In genomic region chr20:53872561-53873248, GRCh38 we compare ENCODE assay signal across 8 cellular contexts.
DNase-seq lines count a peak whose midpoint lies in the region; ATAC-seq, FAIRE-seq and TF ChIP-seq lines count a peak whose summit lies in the region.

No MANE protein-coding gene starts in this region.

- H3K4me1 ChIP-seq in ACC112 (ENCODE audit: control insufficient read depth, insufficient read depth, low read length, unreplicated experiment) (peaks cover 24% of the 10 kb centered on the region), PC-3 (ENCODE audit: insufficient read depth, low read length) (peaks cover 45% of the 10 kb centered on the region), K562 (replicated peaks in 1 of 2; ENCODE audit: control insufficient read depth in 2 of 2, insufficient read depth in 2 of 2, low read length in 2 of 2) (peaks cover 2 to 10% of the 10 kb centered on the region in 2 experiments; a peak in 3 of 5 replicates), osteoblast (ENCODE audit: insufficient read depth, low read length) (peaks cover 24% of the 10 kb centered on the region)

- no peak for TF ChIP-seq EP300 in K562 (IDR thresholded peaks at IDR 0.05; ENCODE audit: low read length)

- TF ChIP-seq CTCF in PC-3 (conservative IDR thresholded peaks at IDR 0.05; ENCODE audit: low read depth, low read length) (no peak), K562 (IDR thresholded peaks at IDR 0.05 in 2 of 3, conservative IDR thresholded peaks at IDR 0.05 in 1 of 3; ENCODE audit: insufficient read depth in 2 of 3, low read depth in 1 of 3, low read length in 3 of 3) (no peak), osteoblast (IDR thresholded peaks at IDR 0.05; ENCODE audit: extremely low read depth, low read depth, low read length) (no peak)

- POLR2A ChIA-PET in PC-3 (lab: Charles Lee; ENCODE audit: unreplicated experiment) (no interaction called here), K562 (lab: Yijun Ruan, JAX) (interaction anchor here (0.6 to 1.3 kb wide), 5 partner anchors 8 to 292 kb away, joined by 3 to 5 read pairs (median 3); no protein-coding TSS in a partner anchor)

- BruUV-seq in PC-3 (replicated peaks; lab: Mats Ljungman, UMichigan) (no TSS peak), K562 (replicated peaks; lab: Mats Ljungman, UMichigan) (no TSS peak)

- H3K9me3 ChIP-seq in PC-3 (ENCODE audit: low read length) (no peaks in the 10 kb centered on the region), K562 (replicated peaks; ENCODE audit: control insufficient read depth, insufficient read depth, low read depth, low read length) (no peaks in the 10 kb centered on the region), osteoblast (ENCODE audit: low read depth, low read length) (no peaks in the 10 kb centered on the region)

- in situ Hi-C loops in K562 (cut with MboI): no loop called here

- peaks cover 3% of the 10 kb centered on the region for H3F3A ChIP-seq in PC-3 (ENCODE audit: low read length, unreplicated experiment)

- H4K20me1 ChIP-seq in PC-3 (ENCODE audit: low read length) (no peaks in the 10 kb centered on the region), K562 (replicated peaks; ENCODE audit: control insufficient read depth, insufficient read depth, low read length) (no peaks in the 10 kb centered on the region), osteoblast (ENCODE audit: insufficient read depth, low read length) (no peaks in the 10 kb centered on the region)

- DNase-seq in PC-3 (no peak), K562 (ENCODE audit: extremely low read depth in 1 of 4, low spot score in 3 of 4) (no peak), osteoblast (ENCODE audit: insufficient read length, low spot score, missing footprints) (peak; percentile 81), HuH-7 (ENCODE audit: low spot score) (no peak), mesenteric fat pad (ENCODE audit: low spot score) (no peak)

- intact Hi-C loops in PC-3 (cut with micrococcal nuclease) (loop anchor here (2.0 kb wide), 1 partner anchor 34 kb away; no protein-coding TSS in a partner anchor), K562 (cut with micrococcal nuclease) (loop anchor here (5.0 kb wide), 1 partner anchor 45 kb away; no protein-coding TSS in a partner anchor)

- H3K4me3 ChIP-seq in ACC112 (ENCODE audit: low read depth, low read length) (peak overlapping the region; percentile 34; the same call in 1 of the 2 replicates), PC-3 (ENCODE audit: low read length) (no peak overlapping the region), K562 (no peak overlapping the region), osteoblast (ENCODE audit: insufficient read depth, low read length) (peak overlapping the region; percentile 47)

- no peak for FAIRE-seq in K562 (lab: Jason Lieb, UNC)

- H3K27ac ChIP-seq in ACC112 (ENCODE audit: low read depth, low read length) (peak overlapping the region; percentile 42), PC-3 (ENCODE audit: low read length) (0 out of 2 replicates have a peak overlapping the region, but pooled peaks have one; percentile 1), K562 (ENCODE audit: extremely low read depth, low read depth, low read length) (no peak overlapping the region), osteoblast (ENCODE audit: low read depth, low read length) (peak overlapping the region; percentile 81)

- H3K79me2 ChIP-seq in ACC112 (ENCODE audit: control insufficient read depth, insufficient read depth, low read length, unreplicated experiment) (no peaks in the 10 kb centered on the region), PC-3 (ENCODE audit: low read length) (peaks cover 4% of the 10 kb centered on the region; the same call in 1 of the 2 replicates), K562 (ENCODE audit: control insufficient read depth, insufficient read depth, low read length) (no peaks in the 10 kb centered on the region), osteoblast (ENCODE audit: insufficient read depth, low read length) (no peaks in the 10 kb centered on the region)

- TF ChIP-seq RAD21 in K562 (CRISPR knock-in tag; conservative IDR thresholded peaks at IDR 0.05 in 1 of 2, IDR thresholded peaks at IDR 0.05 in 1 of 2): no peak

- H3K9me2 ChIP-seq in PC-3 (replicated peaks; ENCODE audit: low read length): no peaks in the 10 kb centered on the region

- H3K9ac ChIP-seq in PC-3 (ENCODE audit: low read length) (peak overlapping the region; percentile 2; the same call in 1 of the 2 replicates), K562 (ENCODE audit: insufficient read depth in 1 of 2, low read depth in 2 of 2, low read length in 2 of 2) (peak overlapping the region in 1 of 2 experiments; percentile 49; a peak in 1 of 4 replicates)

- H3K27me3 ChIP-seq in ACC112 (ENCODE audit: insufficient read depth, low read length): no peaks in the 10 kb centered on the region
- H3K27me3 ChIP-seq in PC-3 (ENCODE audit: low read length): no peaks in the 10 kb centered on the region
- no peaks in the 10 kb centered on the region for H3K27me3 ChIP-seq in K562 (ENCODE audit: control insufficient read depth in 2 of 2, insufficient read depth in 2 of 2, low read length in 2 of 2)
- no peaks in the 10 kb centered on the region for H3K27me3 ChIP-seq in osteoblast (ENCODE audit: insufficient read depth, low read length)

- TF ChIP-seq POLR2A in K562 (conservative IDR thresholded peaks at IDR 0.05): no peak

- H3K36me3 ChIP-seq in ACC112 (ENCODE audit: insufficient read depth, low read length) (no peaks in the 10 kb centered on the region), PC-3 (ENCODE audit: low read depth, low read length) (no peaks in the 10 kb centered on the region), K562 (ENCODE audit: control insufficient read depth, insufficient read depth, low read length) (no peaks in the 10 kb centered on the region), osteoblast (ENCODE audit: insufficient read depth, low read length) (no peaks in the 10 kb centered on the region)

- H2AFZ ChIP-seq in ACC112 (ENCODE audit: low read length, unreplicated experiment) (peak overlapping the region; percentile 98), PC-3 (ENCODE audit: low read length) (peak overlapping the region; percentile 66), K562 (ENCODE audit: low read depth, low read length) (peak overlapping the region; percentile 77), osteoblast (ENCODE audit: low read length) (peak overlapping the region; percentile 78)

- 52% methylated on average over 10 of the region's 10 CpGs for WGBS in K562 (ENCODE audit: insufficient coverage, low coverage, missing lambda C conversion rate)

- CTCF ChIA-PET in PC-3 (lab: Charles Lee): interaction anchor here (0.6 to 1.2 kb wide), 2 partner anchors 34 to 42 kb away, joined by 3 to 4 read pairs; no protein-coding TSS in a partner anchor
- CTCF ChIA-PET in K562 (lab: Yijun Ruan, JAX; ENCODE audit: low intra/inter-chr PET ratio): interaction anchor here (0.7 to 1.2 kb wide), 2 partner anchors 119 to 294 kb away, joined by 3 to 6 read pairs; no protein-coding TSS in a partner anchor

- H3K9me1 ChIP-seq in K562 (ENCODE audit: control insufficient read depth, insufficient read depth, low read length): no peaks in the 10 kb centered on the region

- ATAC-seq in GM21360 (IDR thresholded peaks at IDR 0.05; ENCODE audit: unreplicated experiment) (peak; percentile 48), PC-3 (no peak), K562 (no peak), HG02970 (IDR thresholded peaks at IDR 0.05; ENCODE audit: low FRiP score, unreplicated experiment) (no peak)

- H3K4me2 ChIP-seq in PC-3 (ENCODE audit: low read length): peak overlapping the region; percentile 3
- no peak overlapping the region for H3K4me2 ChIP-seq in K562 (ENCODE audit: insufficient read depth, low read length)
- peak overlapping the region; percentile 68 for H3K4me2 ChIP-seq in osteoblast (ENCODE audit: insufficient read depth, low read length)

TF ChIP-seq in K562, 482 proteins besides CTCF, POLR2A, EP300 and RAD21:
- TF ChIP-seq DACH1 (IDR thresholded peaks at IDR 0.05; ENCODE audit: partially characterized antibody) (no peak), HDAC6 (IDR thresholded peaks at IDR 0.05; ENCODE audit: low read depth, low read length) (no peak), KDM5B (IDR thresholded peaks at IDR 0.05; ENCODE audit: insufficient replicate concordance, low read depth, low read length) (no peak), EWSR1 (IDR thresholded peaks at IDR 0.05; ENCODE audit: borderline replicate concordance, low read depth, partially characterized antibody) (peak; percentile 30), ZFP36 (IDR thresholded peaks at IDR 0.05; ENCODE audit: low read depth, low read length, partially characterized antibody) (no peak), NRF1 (conservative IDR thresholded peaks at IDR 0.05 in 1 of 2, IDR thresholded peaks at IDR 0.05 in 1 of 2) (no peak), ZNF143 (CRISPR knock-in tag; IDR thresholded peaks at IDR 0.05) (no peak), EP400 (IDR thresholded peaks at IDR 0.05) (0 out of 2 replicates have a peak, but pooled peaks have one; percentile 20)

Comparison
In these comparisons a context has a peak if more than half of its experiments do, and no peak if none do; other contexts are left out.
1. H3K4me3 ChIP-seq: peak in ACC112 (single experiment) and osteoblast (single experiment); none in PC-3 (single experiment) and K562 (single experiment).
2. Peak in every context shown above with its lines, with median percentiles within 50 percentile points of each other: H2AFZ ChIP-seq.